Comparison of ENCODE assay signal across 12 cellular contexts in genomic region chr20:25285091-25285647, GRCh38. TPM values are rescaled to one million over a fixed set of nuclear protein-coding genes. Genes with fewer than 3 reads are reported as not detected.
A peak's percentile ranks its signal among the peaks of the same experiment; 100 is the strongest.
DNase-seq lines count a peak whose midpoint lies in the region; ATAC-seq and TF ChIP-seq lines count a peak whose summit lies in the region.
"Had no signal": no experiment of that assay in that cellular context is flagged by ENCODE, and none has a peak within 500 bp of the region (broad histone marks: within the 10 kb centered on the region; RNA-seq: fewer than 3 reads in every experiment).

No MANE protein-coding gene starts in this region.

- H3K9me3 Mint-ChIP-seq in endodermal cell = no peaks in the 10 kb centered on the region
- H3K9me3 Mint-ChIP-seq in neural crest cell = no peaks in the 10 kb centered on the region
- H3K9me3 Mint-ChIP-seq: CD4-positive, CD25-positive, alpha-beta regulatory T cell; natural killer cell treated with Interleukin-12 subunit alpha and Interleukin-12 subunit beta and Interleukin-15 and Interleukin-18, amount 100 ng/mL, for 72 hours had no signal

- 92% methylated on average over 20 to 26 of the region's 26 CpGs for WGBS in endodermal cell (ENCODE audit: insufficient coverage in 1 of 2, insufficient read length in 1 of 2), 2 experiments

- TF ChIP-seq POLR2A in NB4 (IDR thresholded peaks at IDR 0.05; ENCODE audit: extremely low read depth, insufficient read length) = no peak

- H3K27me3 Mint-ChIP-seq in endodermal cell (ENCODE audit: insufficient read depth) = no peaks in the 10 kb centered on the region
- no peaks in the 10 kb centered on the region for H3K27me3 Mint-ChIP-seq in neural crest cell (ENCODE audit: low read depth)
- H3K27me3 Mint-ChIP-seq: CD4-positive, CD25-positive, alpha-beta regulatory T cell; natural killer cell treated with Interleukin-12 subunit alpha and Interleukin-12 subunit beta and Interleukin-15 and Interleukin-18, amount 100 ng/mL, for 72 hours had no signal

- peaks cover 58% of the 10 kb centered on the region for H3K36me3 ChIP-seq in endodermal cell (ENCODE audit: control insufficient read depth, insufficient read depth, low read length)

- H3K4me3 Mint-ChIP-seq in endodermal cell (no peak overlapping the region), neural crest cell (peak overlapping the region; percentile 35)
- H3K4me3 Mint-ChIP-seq: CD4-positive, CD25-positive, alpha-beta regulatory T cell; natural killer cell treated with Interleukin-12 subunit alpha and Interleukin-12 subunit beta and Interleukin-15 and Interleukin-18, amount 100 ng/mL, for 72 hours had no signal

- no peak overlapping the region for H3K9ac ChIP-seq in endodermal cell (ENCODE audit: extremely low read depth, low read length, poor library complexity, severe bottlenecking)
- H3K9ac ChIP-seq: GM23248 had no signal

- TF ChIP-seq CTCF in NB4 (IDR thresholded peaks at IDR 0.05; ENCODE audit: low read depth, low read length) (no peak), endodermal cell (conservative IDR thresholded peaks at IDR 0.05) (peak; percentile 55), neural crest cell (conservative IDR thresholded peaks at IDR 0.05) (peak; percentile 16)

- H3K4me1 Mint-ChIP-seq in endodermal cell = no peaks in the 10 kb centered on the region
- no peaks in the 10 kb centered on the region for H3K4me1 Mint-ChIP-seq in neural crest cell

- DNase-seq in ELF-1 (ENCODE audit: low read depth, low spot score) (peak; percentile 52), NB4 (ENCODE audit: low read depth) (peak; percentile 50), endodermal cell (peak; percentile 71), neural crest cell (ENCODE audit: low read depth, low spot score) (no peak), SIG-M5 (lab: John Stamatoyannopoulos, UW) (no peak)
- DNase-seq: CD4-positive, CD25-positive, alpha-beta regulatory T cell; GM23248; NCI-H187 treated with DMSO at 0.1 percent for 48 hours had no signal

- H3K4me3 ChIP-seq in NB4 (ENCODE audit: low read depth, low read length) (no peak overlapping the region), endodermal cell (ENCODE audit: low read length) (no peak overlapping the region)
- H3K4me3 ChIP-seq: GM23248 had no signal

- no peaks in the 10 kb centered on the region for H3K27me3 ChIP-seq in endodermal cell (ENCODE audit: control insufficient read depth, insufficient read depth, low read length, poor library complexity, severe bottlenecking)

- H3K27ac ChIP-seq in endodermal cell (ENCODE audit: low read depth, low read length) = peak overlapping the region; percentile 44
- H3K27ac ChIP-seq: GM23248 had no signal

- H3K4me1 ChIP-seq in endodermal cell (ENCODE audit: control insufficient read depth, insufficient read depth, low read length) = no peaks in the 10 kb centered on the region

- H3K9me3 ChIP-seq in endodermal cell (ENCODE audit: control insufficient read depth, low read length) = no peaks in the 10 kb centered on the region

- ATAC-seq in HG02973 (IDR thresholded peaks at IDR 0.05; ENCODE audit: unreplicated experiment) (no peak), HG03571 (IDR thresholded peaks at IDR 0.05; ENCODE audit: unreplicated experiment) (no peak), GM21717 (IDR thresholded peaks at IDR 0.05; ENCODE audit: unreplicated experiment) (no peak)
- ATAC-seq: natural killer cell treated with Interleukin-12 subunit alpha and Interleukin-12 subunit beta and Interleukin-15 and Interleukin-18, amount 100 ng/mL, for 72 hours had no signal

- H3K36me3 Mint-ChIP-seq in endodermal cell (ENCODE audit: low read depth) (peaks cover 56% of the 10 kb centered on the region), neural crest cell (ENCODE audit: low read depth) (peaks cover 18% of the 10 kb centered on the region)

- no peak overlapping the region for H3K27ac Mint-ChIP-seq in endodermal cell
- H3K27ac Mint-ChIP-seq in neural crest cell (ENCODE audit: unreplicated experiment) = peak overlapping the region; percentile 72
- H3K27ac Mint-ChIP-seq: natural killer cell treated with Interleukin-12 subunit alpha and Interleukin-12 subunit beta and Interleukin-15 and Interleukin-18, amount 100 ng/mL, for 72 hours had no signal

RNA-seq across cellular contexts. Expression of gene PYGB, which starts 37.3 kb away (rescaled TPM):
- total RNA-seq in endodermal cell (10 to 100 TPM; 59.3 to 66.8 TPM), neural crest cell (71.1 and 77.1 TPM in 2 replicates)
- polyA plus RNA-seq in endodermal cell (2013, experiment 1 of 2) = 48.4 TPM
- polyA plus RNA-seq in endodermal cell (2013, experiment 2 of 2) = 48.7 TPM

Comparison
In these comparisons a context has a peak if more than half of its experiments do, and no peak if none do; other contexts are left out.
1. DNase-seq: peak in ELF-1 (single experiment), NB4 (single experiment) and endodermal cell (single experiment); none in neural crest cell (single experiment) and SIG-M5 (single experiment).